Comparison of ENCODE assay signal across 1 cellular context in genomic region chr21:38086580-38086979, GRCh38.
TF ChIP-seq lines count a peak whose summit lies in the region.

No MANE protein-coding gene starts in this region.

TF ChIP-seq in K562, 482 proteins besides CTCF, POLR2A, EP300 and RAD21 (continued from another document):
- TF ChIP-seq, protein P1, sequence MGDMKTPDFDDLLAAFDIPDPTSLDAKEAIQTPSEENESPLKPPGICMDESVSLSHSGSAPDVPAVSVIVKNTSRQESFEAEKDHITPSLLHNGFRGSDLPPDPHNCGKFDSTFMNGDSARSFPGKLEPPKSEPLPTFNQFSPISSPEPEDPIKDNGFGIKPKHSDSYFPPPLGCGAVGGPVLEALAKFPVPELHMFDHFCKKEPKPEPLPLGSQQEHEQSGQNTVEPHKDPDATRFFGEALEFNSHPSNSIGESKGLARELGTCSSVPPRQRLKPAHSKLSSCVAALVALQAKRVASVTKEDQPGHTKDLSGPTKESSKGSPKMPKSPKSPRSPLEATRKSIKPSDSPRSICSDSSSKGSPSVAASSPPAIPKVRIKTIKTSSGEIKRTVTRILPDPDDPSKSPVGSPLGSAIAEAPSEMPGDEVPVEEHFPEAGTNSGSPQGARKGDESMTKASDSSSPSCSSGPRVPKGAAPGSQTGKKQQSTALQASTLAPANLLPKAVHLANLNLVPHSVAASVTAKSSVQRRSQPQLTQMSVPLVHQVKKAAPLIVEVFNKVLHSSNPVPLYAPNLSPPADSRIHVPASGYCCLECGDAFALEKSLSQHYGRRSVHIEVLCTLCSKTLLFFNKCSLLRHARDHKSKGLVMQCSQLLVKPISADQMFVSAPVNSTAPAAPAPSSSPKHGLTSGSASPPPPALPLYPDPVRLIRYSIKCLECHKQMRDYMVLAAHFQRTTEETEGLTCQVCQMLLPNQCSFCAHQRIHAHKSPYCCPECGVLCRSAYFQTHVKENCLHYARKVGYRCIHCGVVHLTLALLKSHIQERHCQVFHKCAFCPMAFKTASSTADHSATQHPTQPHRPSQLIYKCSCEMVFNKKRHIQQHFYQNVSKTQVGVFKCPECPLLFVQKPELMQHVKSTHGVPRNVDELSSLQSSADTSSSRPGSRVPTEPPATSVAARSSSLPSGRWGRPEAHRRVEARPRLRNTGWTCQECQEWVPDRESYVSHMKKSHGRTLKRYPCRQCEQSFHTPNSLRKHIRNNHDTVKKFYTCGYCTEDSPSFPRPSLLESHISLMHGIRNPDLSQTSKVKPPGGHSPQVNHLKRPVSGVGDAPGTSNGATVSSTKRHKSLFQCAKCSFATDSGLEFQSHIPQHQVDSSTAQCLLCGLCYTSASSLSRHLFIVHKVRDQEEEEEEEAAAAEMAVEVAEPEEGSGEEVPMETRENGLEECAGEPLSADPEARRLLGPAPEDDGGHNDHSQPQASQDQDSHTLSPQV (IDR thresholded peaks at IDR 0.05) = 0 out of 2 replicates have a peak, but pooled peaks have one; percentile 37
- TF ChIP-seq, protein P2, sequence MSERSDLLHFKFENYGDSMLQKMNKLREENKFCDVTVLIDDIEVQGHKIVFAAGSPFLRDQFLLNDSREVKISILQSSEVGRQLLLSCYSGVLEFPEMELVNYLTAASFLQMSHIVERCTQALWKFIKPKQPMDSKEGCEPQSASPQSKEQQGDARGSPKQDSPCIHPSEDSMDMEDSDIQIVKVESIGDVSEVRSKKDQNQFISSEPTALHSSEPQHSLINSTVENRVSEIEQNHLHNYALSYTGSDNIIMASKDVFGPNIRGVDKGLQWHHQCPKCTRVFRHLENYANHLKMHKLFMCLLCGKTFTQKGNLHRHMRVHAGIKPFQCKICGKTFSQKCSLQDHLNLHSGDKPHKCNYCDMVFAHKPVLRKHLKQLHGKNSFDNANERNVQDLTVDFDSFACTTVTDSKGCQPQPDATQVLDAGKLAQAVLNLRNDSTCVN (CRISPR knock-in tag; IDR thresholded peaks at IDR 0.05) = no peak
